Comparison of ENCODE assay signal across 25 cellular contexts in genomic region chr4:167715176-167715575, GRCh38.
"Had no signal": no experiment of that assay in that cellular context is flagged by ENCODE, and none has a peak within 500 bp of the region (broad histone marks: within the 10 kb centered on the region; RNA-seq: fewer than 3 reads in every experiment).

No MANE protein-coding gene starts in this region.

- H3K4me1 ChIP-seq: gastroesophageal sphincter, heart right ventricle, neural progenitor cell, prostate gland, right atrium auricular region, tibial artery, uterus had no signal

- ATAC-seq: gastroesophageal sphincter; heart right ventricle; mucosa of descending colon; stimulated activated naive CD8-positive, alpha-beta T cell treated with anti-CD3 and anti-CD28 coated beads, Interleukin-15, Interleukin-2, amounts not matched to agents 100 U/mL and 50 U/mL, for 24 hours had no signal

- H3K27ac ChIP-seq: cardiac muscle cell, dorsolateral prefrontal cortex, gastroesophageal sphincter, heart right ventricle, neural progenitor cell, prostate gland, right atrium auricular region, skin epidermis, tibial artery, uterus had no signal

- DNase-seq: activated CD4-positive, alpha-beta memory T cell treated with anti-CD3 and anti-CD28 coated beads, Interleukin-2, amount 10 ng/mL, durations not matched to agents 7 days and 5 days; activated CD4-positive, alpha-beta T cell treated with anti-CD3 and anti-CD28 coated beads for 48 hours; activated CD4-positive, CD25-positive, alpha-beta regulatory T cell; activated naive CD4-positive, alpha-beta T cell treated with Interleukin-2 at 50 U/mL for 16 hours; activated naive CD8-positive, alpha-beta T cell treated with anti-CD3 and anti-CD28 coated beads, Interleukin-2, amount 10 ng/mL, durations not matched to agents 7 days and 5 days; activated T-cell treated with anti-CD3 and anti-CD28 coated beads, Interleukin-2, amount 50 U/mL, for 24 hours; dorsolateral prefrontal cortex; heart right ventricle; immature natural killer cell; mesenchymal stem cell; mucosa of descending colon; naive B cell; stimulated activated naive CD8-positive, alpha-beta T cell treated with anti-CD3 and anti-CD28 coated beads, Interleukin-15, Interleukin-2, amounts not matched to agents 100 U/mL and 50 U/mL, for 24 hours; substantia nigra; T-helper 1 cell; T-helper 9 cell; tibial artery; uterus had no signal

- H3K27me3 ChIP-seq: cardiac muscle cell, dorsolateral prefrontal cortex, gastroesophageal sphincter, heart right ventricle, neural progenitor cell, right atrium auricular region, tibial artery, uterus had no signal

- H3K4me3 ChIP-seq: cardiac muscle cell, dorsolateral prefrontal cortex, gastroesophageal sphincter, heart right ventricle, mucosa of descending colon, neural progenitor cell, prostate gland, right atrium auricular region, skin epidermis, tibial artery, uterus had no signal

- H2AFZ ChIP-seq: neural progenitor cell had no signal

- FAIRE-seq: colon had no signal

- H3K36me3 ChIP-seq: cardiac muscle cell, gastroesophageal sphincter, heart right ventricle, neural progenitor cell, prostate gland, right atrium auricular region, tibial artery, uterus had no signal

- H3K9me3 ChIP-seq: gastroesophageal sphincter, mucosa of descending colon, prostate gland, right atrium auricular region, tibial artery, uterus had no signal
